Comparison of ENCODE assay signal across 19 cellular contexts in genomic region chr6:97396880-97397279, GRCh38.
DNase-seq lines count a peak whose midpoint lies in the region; ATAC-seq, FAIRE-seq and TF ChIP-seq lines count a peak whose summit lies in the region.
"Had no signal": no experiment of that assay in that cellular context is flagged by ENCODE, and none has a peak within 500 bp of the region (broad histone marks: within the 10 kb centered on the region; RNA-seq: fewer than 3 reads in every experiment).

No MANE protein-coding gene starts in this region.

- H2AFZ ChIP-seq in HepG2 (ENCODE audit: low read length) (no peak overlapping the region), K562 (ENCODE audit: low read depth, low read length) (no peak overlapping the region)

- no peaks in the 10 kb centered on the region for H3K4me1 ChIP-seq in HepG2 (ENCODE audit: insufficient read depth, low read length)
- no peaks in the 10 kb centered on the region for H3K4me1 ChIP-seq in right lobe of liver
- H3K4me1 ChIP-seq in K562 (replicated peaks in 1 of 2; ENCODE audit: control insufficient read depth in 2 of 2, insufficient read depth in 2 of 2, low read length in 2 of 2), result no peaks in the 10 kb centered on the region
- no peaks in the 10 kb centered on the region for H3K4me1 ChIP-seq in pancreas

- H3K27me3 ChIP-seq in HepG2 (ENCODE audit: control insufficient read depth in 1 of 2, insufficient read depth in 2 of 2, low read length in 2 of 2) (no peaks in the 10 kb centered on the region), right lobe of liver (no peaks in the 10 kb centered on the region), K562 (ENCODE audit: control insufficient read depth in 2 of 2, insufficient read depth in 2 of 2, low read length in 2 of 2) (no peaks in the 10 kb centered on the region), pancreas (no peaks in the 10 kb centered on the region)

- H3K9me1 ChIP-seq in K562 (ENCODE audit: control insufficient read depth, insufficient read depth, low read length), result no peaks in the 10 kb centered on the region

- TF ChIP-seq CTCF in HepG2 (CRISPR knock-in tag; IDR thresholded peaks at IDR 0.05), result no peak
- no peak for TF ChIP-seq CTCF in right lobe of liver (IDR thresholded peaks at IDR 0.05)
- no peak for TF ChIP-seq CTCF in K562 (IDR thresholded peaks at IDR 0.05 in 2 of 3, conservative IDR thresholded peaks at IDR 0.05 in 1 of 3; ENCODE audit: insufficient read depth in 2 of 3, low read depth in 1 of 3, low read length in 3 of 3)
- TF ChIP-seq CTCF in pancreas (IDR thresholded peaks at IDR 0.05), result no peak

- FAIRE-seq in HepG2 (lab: Jason Lieb, UNC), result no peak
- no peak for FAIRE-seq in K562 (lab: Jason Lieb, UNC)
- FAIRE-seq in pancreas (lab: Jason Lieb, UNC), result peak; percentile 23
- FAIRE-seq: GM12892, H54 had no signal

- H3K36me3 ChIP-seq in HepG2 (replicated peaks in 1 of 2; ENCODE audit: control insufficient read depth in 1 of 2, insufficient read depth in 2 of 2, low read length in 2 of 2), result no peaks in the 10 kb centered on the region
- H3K36me3 ChIP-seq in right lobe of liver, result no peaks in the 10 kb centered on the region
- no peaks in the 10 kb centered on the region for H3K36me3 ChIP-seq in K562 (ENCODE audit: control insufficient read depth, insufficient read depth, low read length)
- H3K36me3 ChIP-seq in pancreas, result no peaks in the 10 kb centered on the region
- H3K36me3 ChIP-seq: HAP-1 had no signal

- H3K4me2 ChIP-seq in HepG2 (ENCODE audit: low read depth, low read length) (no peak overlapping the region), K562 (ENCODE audit: insufficient read depth, low read length) (no peak overlapping the region)

- H3K79me2 ChIP-seq in HepG2 (ENCODE audit: insufficient read depth, low read length) (no peaks in the 10 kb centered on the region), K562 (ENCODE audit: control insufficient read depth, insufficient read depth, low read length) (no peaks in the 10 kb centered on the region)

- no peak overlapping the region for H3K9ac ChIP-seq in HepG2 (ENCODE audit: insufficient read depth, low read depth, low read length)
- no peak overlapping the region for H3K9ac ChIP-seq in K562 (ENCODE audit: insufficient read depth in 1 of 2, low read depth in 2 of 2, low read length in 2 of 2)

- CTCF ChIA-PET in HepG2 (lab: Yijun Ruan, JAX; ENCODE audit: low intra/inter-chr PET ratio, low total read pairs), result no interaction called here
- CTCF ChIA-PET in K562 (lab: Yijun Ruan, JAX; ENCODE audit: low intra/inter-chr PET ratio), result no interaction called here

- TF ChIP-seq EP300 in HepG2 (IDR thresholded peaks at IDR 0.05; ENCODE audit: low read depth in 2 of 2, low read length in 2 of 2) (no peak), HepG2 (CRISPR knock-in tag; IDR thresholded peaks at IDR 0.05; ENCODE audit: borderline replicate concordance) (no peak), K562 (IDR thresholded peaks at IDR 0.05; ENCODE audit: low read length) (no peak)

- POLR2A ChIA-PET in HepG2 (lab: Yijun Ruan, JAX) (no interaction called here), K562 (lab: Yijun Ruan, JAX) (no interaction called here)

- H3K4me3 ChIP-seq in HepG2 (replicated peaks in 1 of 3; ENCODE audit: insufficient read depth in 1 of 3, low read depth in 2 of 3, low read length in 3 of 3), result no peak overlapping the region
- H3K4me3 ChIP-seq in right lobe of liver, result no peak overlapping the region
- no peak overlapping the region for H3K4me3 ChIP-seq in K562
- H3K4me3 ChIP-seq in pancreas, result no peak overlapping the region
- H3K4me3 ChIP-seq: HAP-1 had no signal

- DNase-seq in HepG2 (ENCODE audit: low spot score) (no peak), right lobe of liver (no peak), K562 (ENCODE audit: extremely low read depth in 1 of 4, low spot score in 3 of 4) (no peak), pancreas (no peak), NCI-H226 (no peak)
- DNase-seq: 8988T; C1 segment of cervical spinal cord; Calu3; CD4-positive, alpha-beta memory T cell; COR-L47; DMS53; DMS79 treated with DMSO at 0.1 percent for 48 hours; GF-D8; GOT3; HFFc6 had no signal

- in situ Hi-C loops in HepG2 (cut with HindIII; ENCODE audit: extremely low pct_ligation_motif_present, low pct_unique_long_range_greater_than_20kb) (loop anchor here (5.0 to 10.0 kb wide), 2 partner anchors 212 to 335 kb away; no protein-coding TSS in a partner anchor), K562 (cut with MboI) (loop anchor here (10.0 kb wide), 1 partner anchor 332 kb away; no protein-coding TSS in a partner anchor)

- H4K20me1 ChIP-seq in HepG2 (ENCODE audit: insufficient read depth, low read length), result no peaks in the 10 kb centered on the region
- no peaks in the 10 kb centered on the region for H4K20me1 ChIP-seq in K562 (replicated peaks; ENCODE audit: control insufficient read depth, insufficient read depth, low read length)

- BruUV-seq in HepG2 (replicated peaks; lab: Mats Ljungman, UMichigan), result no TSS peak
- no TSS peak for BruUV-seq in K562 (replicated peaks; lab: Mats Ljungman, UMichigan)

- H3K27ac ChIP-seq in HepG2 (ENCODE audit: extremely low read length, insufficient read depth, low read length) (no peak overlapping the region), right lobe of liver (no peak overlapping the region), K562 (ENCODE audit: extremely low read depth, low read depth, low read length) (no peak overlapping the region), pancreas (no peak overlapping the region)

- intact Hi-C loops in HepG2 (cut with micrococcal nuclease; ENCODE audit: unreplicated experiment) (no loop called here), right lobe of liver (cut with DNase I) (no loop called here), K562 (cut with micrococcal nuclease) (loop anchor here (10.0 kb wide), 1 partner anchor 1718 kb away; no protein-coding TSS in a partner anchor), pancreas (cut with DNase I) (loop anchor here in 1 of 3 donors (10.0 kb wide), 1 partner anchor 212 kb away; no protein-coding TSS in a partner anchor)

- TF ChIP-seq RAD21 in HepG2 (CRISPR knock-in tag; IDR thresholded peaks at IDR 0.05), result no peak
- TF ChIP-seq RAD21 in K562 (CRISPR knock-in tag; conservative IDR thresholded peaks at IDR 0.05 in 1 of 2, IDR thresholded peaks at IDR 0.05 in 1 of 2), result no peak

- H3K9me3 ChIP-seq in HepG2 (ENCODE audit: low read length) (no peaks in the 10 kb centered on the region), right lobe of liver (no peaks in the 10 kb centered on the region), K562 (replicated peaks; ENCODE audit: control insufficient read depth, insufficient read depth, low read depth, low read length) (no peaks in the 10 kb centered on the region), pancreas (no peaks in the 10 kb centered on the region)
- H3K9me3 ChIP-seq: HAP-1 had no signal

- ATAC-seq in HepG2 (no peak), right lobe of liver (no peak), K562 (no peak), pancreas (no peak), HG03439 (IDR thresholded peaks at IDR 0.05; ENCODE audit: unreplicated experiment) (no peak)

- TF ChIP-seq POLR2A in HepG2 (IDR thresholded peaks at IDR 0.05; ENCODE audit: insufficient read depth in 1 of 2, low read depth in 2 of 2, low read length in 2 of 2) (no peak), right lobe of liver (IDR thresholded peaks at IDR 0.05) (no peak), K562 (conservative IDR thresholded peaks at IDR 0.05) (no peak)

- WGBS in HepG2 (ENCODE audit: low lambda C conversion rate), result 30% methylated on average over 4 of the region's 4 CpGs
- WGBS in right lobe of liver (ENCODE audit: insufficient coverage, low coverage, low lambda C conversion rate, missing lambda C conversion rate), result 83% methylated on average over 4 of the region's 4 CpGs
- 0% methylated on average over 4 of the region's 4 CpGs for WGBS in K562 (ENCODE audit: insufficient coverage, low coverage, missing lambda C conversion rate)
- 85 to 92% methylated on average over 4 of the region's 4 CpGs for WGBS in pancreas, 2 donors

TF ChIP-seq in HepG2, 621 proteins besides CTCF, POLR2A, EP300 and RAD21:
- peak; percentile 73; the same call in 1 of the 2 replicates for TF ChIP-seq MAFF (IDR thresholded peaks at IDR 0.05; ENCODE audit: low read depth, low read length)
- TF ChIP-seq MAFK (conservative IDR thresholded peaks at IDR 0.05 in 1 of 2, IDR thresholded peaks at IDR 0.05 in 1 of 2; ENCODE audit: low read length in 2 of 2), result peak; percentile 62 to 90
- TF ChIP-seq ZNF782 (CRISPR knock-in tag; IDR thresholded peaks at IDR 0.05; ENCODE audit: borderline replicate concordance), result no peak

TF ChIP-seq in K562, 482 proteins besides CTCF, POLR2A, EP300 and RAD21 (continues in another document):
- TF ChIP-seq SETDB1 (IDR thresholded peaks at IDR 0.05; ENCODE audit: low read length) (no peak), CHCHD3 (CRISPR knock-in tag; IDR thresholded peaks at IDR 0.05) (no peak), BACH1 (tag; IDR thresholded peaks at IDR 0.05) (no peak)
- TF ChIP-seq, protein P1, sequence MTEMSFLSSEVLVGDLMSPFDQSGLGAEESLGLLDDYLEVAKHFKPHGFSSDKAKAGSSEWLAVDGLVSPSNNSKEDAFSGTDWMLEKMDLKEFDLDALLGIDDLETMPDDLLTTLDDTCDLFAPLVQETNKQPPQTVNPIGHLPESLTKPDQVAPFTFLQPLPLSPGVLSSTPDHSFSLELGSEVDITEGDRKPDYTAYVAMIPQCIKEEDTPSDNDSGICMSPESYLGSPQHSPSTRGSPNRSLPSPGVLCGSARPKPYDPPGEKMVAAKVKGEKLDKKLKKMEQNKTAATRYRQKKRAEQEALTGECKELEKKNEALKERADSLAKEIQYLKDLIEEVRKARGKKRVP (CRISPR knock-in tag; IDR thresholded peaks at IDR 0.05), result no peak
- TF ChIP-seq, protein P2, sequence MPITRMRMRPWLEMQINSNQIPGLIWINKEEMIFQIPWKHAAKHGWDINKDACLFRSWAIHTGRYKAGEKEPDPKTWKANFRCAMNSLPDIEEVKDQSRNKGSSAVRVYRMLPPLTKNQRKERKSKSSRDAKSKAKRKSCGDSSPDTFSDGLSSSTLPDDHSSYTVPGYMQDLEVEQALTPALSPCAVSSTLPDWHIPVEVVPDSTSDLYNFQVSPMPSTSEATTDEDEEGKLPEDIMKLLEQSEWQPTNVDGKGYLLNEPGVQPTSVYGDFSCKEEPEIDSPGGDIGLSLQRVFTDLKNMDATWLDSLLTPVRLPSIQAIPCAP (CRISPR knock-in tag; IDR thresholded peaks at IDR 0.05; ENCODE audit: borderline replicate concordance), result no peak
- TF ChIP-seq, protein P3, sequence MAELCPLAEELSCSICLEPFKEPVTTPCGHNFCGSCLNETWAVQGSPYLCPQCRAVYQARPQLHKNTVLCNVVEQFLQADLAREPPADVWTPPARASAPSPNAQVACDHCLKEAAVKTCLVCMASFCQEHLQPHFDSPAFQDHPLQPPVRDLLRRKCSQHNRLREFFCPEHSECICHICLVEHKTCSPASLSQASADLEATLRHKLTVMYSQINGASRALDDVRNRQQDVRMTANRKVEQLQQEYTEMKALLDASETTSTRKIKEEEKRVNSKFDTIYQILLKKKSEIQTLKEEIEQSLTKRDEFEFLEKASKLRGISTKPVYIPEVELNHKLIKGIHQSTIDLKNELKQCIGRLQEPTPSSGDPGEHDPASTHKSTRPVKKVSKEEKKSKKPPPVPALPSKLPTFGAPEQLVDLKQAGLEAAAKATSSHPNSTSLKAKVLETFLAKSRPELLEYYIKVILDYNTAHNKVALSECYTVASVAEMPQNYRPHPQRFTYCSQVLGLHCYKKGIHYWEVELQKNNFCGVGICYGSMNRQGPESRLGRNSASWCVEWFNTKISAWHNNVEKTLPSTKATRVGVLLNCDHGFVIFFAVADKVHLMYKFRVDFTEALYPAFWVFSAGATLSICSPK (IDR thresholded peaks at IDR 0.05; ENCODE audit: borderline replicate concordance), result no peak

Comparison
In these comparisons a context has a peak if more than half of its experiments do, and no peak if none do; other contexts are left out.
1. Of the 241 proteins assayed by ChIP-seq in both HepG2 and K562: peak only in HepG2: none; only in K562: MAFG; in both: MAFF and MAFK; in neither: 238.